Comparison of ENCODE assay signal across 18 cellular contexts in genomic region chr14:20698018-20698329, GRCh38. TPM values are rescaled to one million over a fixed set of nuclear protein-coding genes. Genes with fewer than 3 reads are reported as not detected.
DNase-seq lines count a peak whose midpoint lies in the region; ATAC-seq, FAIRE-seq and TF ChIP-seq lines count a peak whose summit lies in the region.
"Had no signal": no experiment of that assay in that cellular context is flagged by ENCODE, and none has a peak within 500 bp of the region (broad histone marks: within the 10 kb centered on the region; RNA-seq: fewer than 3 reads in every experiment).

No MANE protein-coding gene starts in this region.

- ATAC-seq in CD4-positive, alpha-beta T cell (ENCODE audit: poor library complexity) = no peak
- ATAC-seq in thoracic aorta (ENCODE audit: insufficient number of reproducible peaks, low FRiP score, low read depth) = no peak
- no peak for ATAC-seq in GM18498 (IDR thresholded peaks at IDR 0.05; ENCODE audit: unreplicated experiment)

- CTCF ChIA-PET in CD4-positive, alpha-beta T cell (lab: Charles Lee) = interaction anchor here (3.1 kb wide), 1 partner anchor 176 kb away, joined by 9 read pairs; no protein-coding TSS in a partner anchor

- H3K4me1 Mint-ChIP-seq in CD4-positive, alpha-beta T cell (ENCODE audit: low read depth) = no peaks in the 10 kb centered on the region
- peaks cover 10% of the 10 kb centered on the region for H3K4me1 Mint-ChIP-seq in HFFc6 (ENCODE audit: low read depth)
- peaks cover 2% of the 10 kb centered on the region for H3K4me1 Mint-ChIP-seq in T-helper 2 cell treated with Interferon-gamma antibody and Interleukin-4, amounts not matched to agents 5 μg/mL and 100 μg/mL, for 36 hours (ENCODE audit: low read depth)

- no peak overlapping the region for H3K4me3 ChIP-seq in thoracic aorta
- H3K4me3 ChIP-seq: BLaER1 treated with 17β-estradiol and CSF1 and Interleukin-3, amounts not matched to agents 10 nM and 100 nM; GM23248; HAP-1; PC-9; SK-N-MC had no signal

- intact Hi-C loops in CD4-positive, alpha-beta T cell (cut with DNase I, micrococcal nuclease) = loop anchor here in 1 of 2 experiments (2.0 to 10.0 kb wide), 2 partner anchors 273 to 407 kb away; partner anchors contain the start of gene TMEM253

- H3K27me3 ChIP-seq in CD4-positive, alpha-beta T cell (ENCODE audit: control insufficient read depth, insufficient read depth, low read length) = no peaks in the 10 kb centered on the region
- H3K27me3 ChIP-seq in thoracic aorta (replicated peaks; ENCODE audit: insufficient read depth) = no peaks in the 10 kb centered on the region
- H3K27me3 ChIP-seq: BLaER1 treated with 17β-estradiol and CSF1 and Interleukin-3, amounts not matched to agents 10 nM and 100 nM had no signal

- H3K27ac Mint-ChIP-seq in CD4-positive, alpha-beta T cell = no peak overlapping the region
- no peak overlapping the region for H3K27ac Mint-ChIP-seq in HFFc6
- H3K27ac Mint-ChIP-seq in T-helper 2 cell treated with Interferon-gamma antibody and Interleukin-4, amounts not matched to agents 5 μg/mL and 100 μg/mL, for 36 hours = no peak overlapping the region

- no peaks in the 10 kb centered on the region for H3K36me3 Mint-ChIP-seq in CD4-positive, alpha-beta T cell (ENCODE audit: low read depth)
- no peaks in the 10 kb centered on the region for H3K36me3 Mint-ChIP-seq in HFFc6 (ENCODE audit: low read depth)
- H3K36me3 Mint-ChIP-seq in T-helper 2 cell treated with Interferon-gamma antibody and Interleukin-4, amounts not matched to agents 5 μg/mL and 100 μg/mL, for 36 hours (ENCODE audit: low read depth) = no peaks in the 10 kb centered on the region

- DNase-seq in CD4-positive, alpha-beta T cell = no peak
- DNase-seq in HFFc6 (no peak), thoracic aorta (ENCODE audit: low spot score) (no peak), frontal cortex (ENCODE audit: low spot score in 2 of 2) (no peak)
- DNase-seq in T-helper 2 cell treated with Interferon-gamma antibody and Interleukin-4, amounts not matched to agents 5 μg/mL and 100 μg/mL, for 36 hours (ENCODE audit: low spot score) = no peak
- DNase-seq: NCI-H2029, NCI-H524 treated with DMSO at 0.1 percent for 48 hours, NCI-H774, SIG-M5 had no signal

- POLR2A ChIA-PET in CD4-positive, alpha-beta T cell (lab: Charles Lee) = no interaction called here

- H3K9me3 Mint-ChIP-seq in CD4-positive, alpha-beta T cell = no peaks in the 10 kb centered on the region
- H3K9me3 Mint-ChIP-seq in HFFc6 = no peaks in the 10 kb centered on the region
- no peaks in the 10 kb centered on the region for H3K9me3 Mint-ChIP-seq in T-helper 2 cell treated with Interferon-gamma antibody and Interleukin-4, amounts not matched to agents 5 μg/mL and 100 μg/mL, for 36 hours

- H3K27ac ChIP-seq in CD4-positive, alpha-beta T cell (ENCODE audit: low read depth, low read length) = no peak overlapping the region
- H3K27ac ChIP-seq in VCaP = no peak overlapping the region
- H3K27ac ChIP-seq in thoracic aorta = no peak overlapping the region
- H3K27ac ChIP-seq: BLaER1 treated with 17β-estradiol and CSF1 and Interleukin-3, amounts not matched to agents 10 nM and 100 nM; GM23248; PC-9; SK-N-MC had no signal

- H3K9me3 ChIP-seq in CD4-positive, alpha-beta T cell (ENCODE audit: control insufficient read depth, low read length) = no peaks in the 10 kb centered on the region
- H3K9me3 ChIP-seq in thoracic aorta = no peaks in the 10 kb centered on the region
- H3K9me3 ChIP-seq: HAP-1 had no signal

- FAIRE-seq in frontal cortex (lab: Jason Lieb, UNC) = no peak

- no peaks in the 10 kb centered on the region for H3K4me1 ChIP-seq in thoracic aorta (ENCODE audit: control insufficient read depth in 1 of 2, low read depth in 2 of 2)
- H3K4me1 ChIP-seq: HAP-1 had no signal

- TF ChIP-seq CTCF in CD4-positive, alpha-beta T cell (IDR thresholded peaks at IDR 0.05) = peak; percentile 21
- TF ChIP-seq CTCF in HFFc6 (IDR thresholded peaks at IDR 0.05) (peak; percentile 31; the same call in 1 of the 2 replicates), VCaP (conservative IDR thresholded peaks at IDR 0.05) (peak; percentile 61), thoracic aorta (IDR thresholded peaks at IDR 0.05) (peak; percentile 6)

- no peaks in the 10 kb centered on the region for H3K27me3 Mint-ChIP-seq in CD4-positive, alpha-beta T cell
- H3K27me3 Mint-ChIP-seq in HFFc6 (ENCODE audit: insufficient read depth) = peaks cover 3% of the 10 kb centered on the region
- peaks cover 2% of the 10 kb centered on the region for H3K27me3 Mint-ChIP-seq in T-helper 2 cell treated with Interferon-gamma antibody and Interleukin-4, amounts not matched to agents 5 μg/mL and 100 μg/mL, for 36 hours (ENCODE audit: low read depth)

- peaks cover 6% of the 10 kb centered on the region for H3K36me3 ChIP-seq in thoracic aorta
- H3K36me3 ChIP-seq: BLaER1 treated with 17β-estradiol and CSF1 and Interleukin-3, amounts not matched to agents 10 nM and 100 nM; HAP-1 had no signal

- no peak overlapping the region for H3K4me3 Mint-ChIP-seq in CD4-positive, alpha-beta T cell
- no peak overlapping the region for H3K4me3 Mint-ChIP-seq in HFFc6
- H3K4me3 Mint-ChIP-seq in T-helper 2 cell treated with Interferon-gamma antibody and Interleukin-4, amounts not matched to agents 5 μg/mL and 100 μg/mL, for 36 hours = no peak overlapping the region

RNA-seq across cellular contexts. Expression of gene ANG, which starts 9.4 kb away (rescaled TPM):
- total RNA-seq in CD4-positive, alpha-beta T cell = under 1 TPM; 0.27 to 0.92 TPM
- 1 to 10 TPM; 2.4 to 4.0 (median 3.2) TPM for total RNA-seq in HFFc6 (2021; fragmentation: NEBNext Ultra II Directional; extraction: Animal tissue kit (Norgen Biotek cat#: 25700))
- 10 to 100 TPM; 13.5 to 15.7 TPM for total RNA-seq in thoracic aorta
- 0.82 TPM for total RNA-seq in frontal cortex

RNA-seq across cellular contexts. Expression of gene RNASE4, which starts 13.6 kb away (rescaled TPM):
- under 1 TPM; 0.11 to 0.38 TPM for total RNA-seq in CD4-positive, alpha-beta T cell
- total RNA-seq in HFFc6 (2021; fragmentation: NEBNext Ultra II Directional; extraction: Animal tissue kit (Norgen Biotek cat#: 25700)) = 1 to 10 TPM; 2.8 to 6.9 (median 5.3) TPM
- total RNA-seq in thoracic aorta (10 to 100 TPM; 45.6 to 66.4 TPM), frontal cortex (1.2 TPM)

RNA-seq across cellular contexts. Expression of gene EDDM3A, which starts 47.7 kb away (rescaled TPM):
- not detected for total RNA-seq in CD4-positive, alpha-beta T cell
- total RNA-seq in HFFc6 (2021; fragmentation: NEBNext Ultra II Directional; extraction: Animal tissue kit (Norgen Biotek cat#: 25700)) = not detected
- total RNA-seq in thoracic aorta = not detected
- total RNA-seq in frontal cortex = not detected
- total RNA-seq: GM23248; IMR-90; PC-9; T-helper 1 cell treated with Interleukin-12 subunit alpha and Interleukin-12 subunit beta and Interleukin-4 antibody, amounts not matched to agents 30 ng/mL and 1 ng/mL, for 36 hours had no signal

RNA-seq across cellular contexts. Expression of gene OR6S1, which starts 56.5 kb away (rescaled TPM):
- total RNA-seq in CD4-positive, alpha-beta T cell = not detected
- not detected for total RNA-seq in HFFc6 (2021; fragmentation: NEBNext Ultra II Directional; extraction: Animal tissue kit (Norgen Biotek cat#: 25700))
- not detected for total RNA-seq in thoracic aorta
- total RNA-seq in frontal cortex = not detected
- total RNA-seq: GM23248; IMR-90; PC-9; T-helper 1 cell treated with Interleukin-12 subunit alpha and Interleukin-12 subunit beta and Interleukin-4 antibody, amounts not matched to agents 30 ng/mL and 1 ng/mL, for 36 hours had no signal

Comparison
In these comparisons a context has a peak if more than half of its experiments do, and no peak if none do; other contexts are left out.
1. CTCF ChIP-seq: peak in every context shown above with its lines; median percentile 61 in VCaP; 31 in HFFc6; 21 in CD4-positive, alpha-beta T cell; 6 in thoracic aorta.
2. RNA of gene RNASE4, which starts 13.6 kb away (total RNA-seq): 45.6 to 66.4 TPM in thoracic aorta; 2.8 to 6.9 TPM in HFFc6, 1.2 TPM in frontal cortex (single experiment) and 0.11 to 0.38 TPM in CD4-positive, alpha-beta T cell; every median in the first group is over 4 times any median in the second.